ENCODE assay signal across 9 cellular contexts in the genomic region with DNA sequence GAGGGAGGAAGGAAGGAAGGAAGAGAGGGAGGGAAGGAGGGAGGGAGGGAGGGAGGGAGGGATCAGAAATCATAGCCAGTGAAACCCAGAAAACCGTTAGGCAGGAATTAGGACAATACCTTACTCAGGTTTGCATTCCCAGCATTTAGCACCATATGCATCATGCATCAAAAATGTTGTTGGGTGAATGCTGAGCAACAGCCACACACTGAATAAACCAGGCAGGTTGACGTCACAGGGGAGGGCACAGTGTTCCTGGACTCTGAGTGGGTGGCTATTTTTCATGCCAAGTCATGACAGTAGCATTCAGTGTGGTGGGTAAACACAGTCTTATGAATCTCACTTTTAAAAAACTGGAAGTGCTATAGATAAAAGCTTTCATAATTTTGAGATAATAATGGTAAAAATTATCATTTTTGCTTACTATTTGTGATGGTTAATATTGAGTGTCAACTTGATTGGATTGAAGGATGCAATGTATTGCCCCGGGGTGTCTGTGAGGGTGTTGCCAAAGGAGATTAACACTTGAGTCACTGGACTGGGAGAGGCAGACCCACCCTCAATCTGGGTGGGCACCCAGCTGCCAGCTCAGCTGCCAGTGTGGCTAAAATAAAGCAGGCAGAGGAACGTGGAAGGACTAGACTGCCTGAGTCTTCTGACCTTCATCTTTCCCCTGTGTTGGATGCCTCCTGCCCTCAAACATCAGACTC.
DNase-seq lines count a peak whose midpoint lies in the region; ATAC-seq and TF ChIP-seq lines count a peak whose summit lies in the region.
"Had no signal": no experiment of that assay in that cellular context is flagged by ENCODE, and none has a peak within 500 bp of the region (broad histone marks: within the 10 kb centered on the region; RNA-seq: fewer than 3 reads in every experiment).

No MANE protein-coding gene starts in this region.

- no peaks in the 10 kb centered on the region for H3K9me2 ChIP-seq in SK-N-SH

- 15% methylated on average over 4 of the region's 4 CpGs for WGBS in SK-N-SH (ENCODE audit: low lambda C conversion rate)

- no peaks in the 10 kb centered on the region; a peak in 1 of 4 replicates for H3K4me1 ChIP-seq in SK-N-SH (ENCODE audit: control insufficient read depth in 1 of 2, insufficient read depth in 2 of 2, low read depth in 1 of 2, low read length in 1 of 2)

- no peaks in the 10 kb centered on the region for H3K27me3 ChIP-seq in SK-N-SH (ENCODE audit: insufficient read depth)

- no peaks in the 10 kb centered on the region for H3F3A ChIP-seq in SK-N-SH (replicated peaks; ENCODE audit: insufficient read depth)

- TF ChIP-seq CTCF in SK-N-SH (IDR thresholded peaks at IDR 0.05) (no peak), fibroblast of pulmonary artery (IDR thresholded peaks at IDR 0.05; ENCODE audit: low read length, missing control alignments) (no peak)

- no peak for TF ChIP-seq RAD21 in SK-N-SH (IDR thresholded peaks at IDR 0.05; ENCODE audit: low read length)

- peak overlapping the region in 1 of 2 experiments; percentile 57; a peak in 2 of 4 replicates for H3K27ac ChIP-seq in SK-N-SH (ENCODE audit: low read depth in 2 of 2, low read length in 1 of 2)

- no peaks in the 10 kb centered on the region for H3K36me3 ChIP-seq in SK-N-SH (replicated peaks in 1 of 2; ENCODE audit: control insufficient read depth in 1 of 2, insufficient read depth in 2 of 2, low read length in 1 of 2)

- ATAC-seq in GM18858 (IDR thresholded peaks at IDR 0.05; ENCODE audit: unreplicated experiment) (no peak), GM18870 (IDR thresholded peaks at IDR 0.05; ENCODE audit: unreplicated experiment) (no peak)

- no peaks in the 10 kb centered on the region for H4K20me1 ChIP-seq in SK-N-SH (ENCODE audit: insufficient read depth)

- DNase-seq in GM03348 (ENCODE audit: low spot score) = peak; percentile 85
- no peak for DNase-seq in SK-N-SH
- DNase-seq in fibroblast of pulmonary artery (ENCODE audit: low read depth) = peak; percentile 96
- DNase-seq in putamen (ENCODE audit: low spot score) = peak; percentile 57
- DNase-seq in NCI-H510A treated with DMSO at 0.1 percent for 48 hours (lab: John Stamatoyannopoulos, UW) = no peak
- DNase-seq in central memory CD4-positive, alpha-beta T cell = no peak
- DNase-seq: activated CD4-positive, alpha-beta T cell treated with anti-CD3 and anti-CD28 coated beads, Interleukin-2, amount 50 U/mL, for 48 hours had no signal

- H3K4me2 ChIP-seq in SK-N-SH = peak overlapping the region; percentile 40; the same call in 1 of the 2 replicates

- no peaks in the 10 kb centered on the region for H3K79me2 ChIP-seq in SK-N-SH (ENCODE audit: insufficient read depth)

- no peaks in the 10 kb centered on the region for H3K9me3 ChIP-seq in SK-N-SH

- POLR2A ChIA-PET in SK-N-SH (lab: Yijun Ruan, JAX) = no interaction called here

- H3K9ac ChIP-seq in SK-N-SH = peak overlapping the region; percentile 15; the same call in 1 of the 2 replicates

- H3K4me3 ChIP-seq in SK-N-SH (ENCODE audit: low read depth in 2 of 2, low read length in 1 of 2) = no peak overlapping the region
- no peak overlapping the region for H3K4me3 ChIP-seq in fibroblast of pulmonary artery (replicated peaks; ENCODE audit: low read depth, low read length)

- H2AFZ ChIP-seq in SK-N-SH (ENCODE audit: low read depth) = peak overlapping the region; percentile 81; the same call in 1 of the 2 replicates

- CTCF ChIA-PET in SK-N-SH (lab: Yijun Ruan, JAX) = no interaction called here

- TF ChIP-seq EP300 in SK-N-SH (IDR thresholded peaks at IDR 0.05; ENCODE audit: borderline replicate concordance in 1 of 2, low read depth in 1 of 2, low read length in 1 of 2) = peak in 1 of 2 experiments; percentile 42; a peak in 1 of 4 replicates

TF ChIP-seq in SK-N-SH, 30 proteins besides CTCF, POLR2A, EP300 and RAD21:
- TF ChIP-seq, protein P1, sequence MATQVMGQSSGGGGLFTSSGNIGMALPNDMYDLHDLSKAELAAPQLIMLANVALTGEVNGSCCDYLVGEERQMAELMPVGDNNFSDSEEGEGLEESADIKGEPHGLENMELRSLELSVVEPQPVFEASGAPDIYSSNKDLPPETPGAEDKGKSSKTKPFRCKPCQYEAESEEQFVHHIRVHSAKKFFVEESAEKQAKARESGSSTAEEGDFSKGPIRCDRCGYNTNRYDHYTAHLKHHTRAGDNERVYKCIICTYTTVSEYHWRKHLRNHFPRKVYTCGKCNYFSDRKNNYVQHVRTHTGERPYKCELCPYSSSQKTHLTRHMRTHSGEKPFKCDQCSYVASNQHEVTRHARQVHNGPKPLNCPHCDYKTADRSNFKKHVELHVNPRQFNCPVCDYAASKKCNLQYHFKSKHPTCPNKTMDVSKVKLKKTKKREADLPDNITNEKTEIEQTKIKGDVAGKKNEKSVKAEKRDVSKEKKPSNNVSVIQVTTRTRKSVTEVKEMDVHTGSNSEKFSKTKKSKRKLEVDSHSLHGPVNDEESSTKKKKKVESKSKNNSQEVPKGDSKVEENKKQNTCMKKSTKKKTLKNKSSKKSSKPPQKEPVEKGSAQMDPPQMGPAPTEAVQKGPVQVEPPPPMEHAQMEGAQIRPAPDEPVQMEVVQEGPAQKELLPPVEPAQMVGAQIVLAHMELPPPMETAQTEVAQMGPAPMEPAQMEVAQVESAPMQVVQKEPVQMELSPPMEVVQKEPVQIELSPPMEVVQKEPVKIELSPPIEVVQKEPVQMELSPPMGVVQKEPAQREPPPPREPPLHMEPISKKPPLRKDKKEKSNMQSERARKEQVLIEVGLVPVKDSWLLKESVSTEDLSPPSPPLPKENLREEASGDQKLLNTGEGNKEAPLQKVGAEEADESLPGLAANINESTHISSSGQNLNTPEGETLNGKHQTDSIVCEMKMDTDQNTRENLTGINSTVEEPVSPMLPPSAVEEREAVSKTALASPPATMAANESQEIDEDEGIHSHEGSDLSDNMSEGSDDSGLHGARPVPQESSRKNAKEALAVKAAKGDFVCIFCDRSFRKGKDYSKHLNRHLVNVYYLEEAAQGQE (IDR thresholded peaks at IDR 0.05; ENCODE audit: low read depth, low read length) = 0 out of 2 replicates have a peak, but pooled peaks have one; percentile 20
- TF ChIP-seq TEAD4 (IDR thresholded peaks at IDR 0.05; ENCODE audit: borderline replicate concordance, insufficient read depth) (peak; percentile 34; the same call in 1 of the 2 replicates), JUND (IDR thresholded peaks at IDR 0.05) (peak; percentile 70), SIN3A (IDR thresholded peaks at IDR 0.05; ENCODE audit: borderline replicate concordance, low read depth, low read length) (no peak), SMC3 (IDR thresholded peaks at IDR 0.05; ENCODE audit: low read depth, low read length) (no peak), FOSL2 (IDR thresholded peaks at IDR 0.05; ENCODE audit: borderline replicate concordance, low read depth) (peak; percentile 72; the same call in 1 of the 2 replicates), TCF12 (IDR thresholded peaks at IDR 0.05) (peak; percentile 50; the same call in 1 of the 2 replicates)
- TF ChIP-seq, protein P2, sequence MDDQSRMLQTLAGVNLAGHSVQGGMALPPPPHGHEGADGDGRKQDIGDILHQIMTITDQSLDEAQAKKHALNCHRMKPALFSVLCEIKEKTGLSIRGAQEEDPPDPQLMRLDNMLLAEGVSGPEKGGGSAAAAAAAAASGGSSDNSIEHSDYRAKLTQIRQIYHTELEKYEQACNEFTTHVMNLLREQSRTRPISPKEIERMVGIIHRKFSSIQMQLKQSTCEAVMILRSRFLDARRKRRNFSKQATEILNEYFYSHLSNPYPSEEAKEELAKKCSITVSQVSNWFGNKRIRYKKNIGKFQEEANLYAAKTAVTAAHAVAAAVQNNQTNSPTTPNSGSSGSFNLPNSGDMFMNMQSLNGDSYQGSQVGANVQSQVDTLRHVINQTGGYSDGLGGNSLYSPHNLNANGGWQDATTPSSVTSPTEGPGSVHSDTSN (IDR thresholded peaks at IDR 0.05) = peak; percentile 59

Comparison
In these comparisons a context has a peak if more than half of its experiments do, and no peak if none do; other contexts are left out.
1. DNase-seq: peak in GM03348 (single experiment), fibroblast of pulmonary artery (single experiment) and putamen (single experiment); none in SK-N-SH (single experiment), NCI-H510A treated with DMSO at 0.1 percent for 48 hours (single experiment) and central memory CD4-positive, alpha-beta T cell (single experiment).